Comparison of ENCODE assay signal across 16 cellular contexts in the genomic region with DNA sequence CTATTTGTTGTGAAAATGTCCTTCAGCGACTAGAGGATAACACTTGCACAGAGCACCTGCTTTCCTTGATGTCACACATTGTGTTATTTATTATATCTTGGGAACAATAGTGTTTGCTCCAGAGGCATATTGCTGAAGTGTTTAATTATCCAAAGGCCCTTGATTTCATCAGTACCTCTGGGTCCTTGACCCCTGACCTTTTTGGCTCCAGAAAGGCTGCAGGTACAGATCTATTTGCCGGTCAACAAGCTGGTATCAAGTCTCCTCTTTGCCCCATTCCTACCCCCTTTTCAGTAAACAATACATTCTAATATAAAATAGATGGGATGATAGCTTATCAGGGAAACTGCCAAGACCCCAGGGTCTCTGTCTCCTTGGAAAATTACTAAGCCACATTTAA.
"Had no signal": no experiment of that assay in that cellular context is flagged by ENCODE, and none has a peak within 500 bp of the region (broad histone marks: within the 10 kb centered on the region; RNA-seq: fewer than 3 reads in every experiment).

No MANE protein-coding gene starts in this region.

- DNase-seq: activated CD4-positive, alpha-beta T cell treated with anti-CD3 and anti-CD28 coated beads for 36 hours; activated CD8-positive, alpha-beta memory T cell treated with anti-CD3 and anti-CD28 coated beads, Interleukin-2, amount 50 U/mL, for 48 hours; activated CD8-positive, alpha-beta T cell treated with anti-CD3 and anti-CD28 coated beads, Interleukin-2, amount 10 ng/mL, durations not matched to agents 7 days and 5 days; activated naive CD4-positive, alpha-beta T cell; aorta; endodermal cell; erythroblast; kidney; left ventricle myocardium inferior; mesendoderm; stimulated activated CD4-positive, alpha-beta T cell treated with anti-CD3 and anti-CD28 coated beads, Interleukin-4, amount 100 ng/mL, for 4 hours; stomach had no signal

- H3K4me3 Mint-ChIP-seq: activated CD4-positive, alpha-beta T cell treated with anti-CD3 and anti-CD28 coated beads for 36 hours; activated CD8-positive, alpha-beta T cell treated with anti-CD3 and anti-CD28 coated beads, Interleukin-2, amount 10 ng/mL, durations not matched to agents 7 days and 5 days; endodermal cell; neural crest cell had no signal

- H3K27me3 Mint-ChIP-seq: activated CD4-positive, alpha-beta T cell treated with anti-CD3 and anti-CD28 coated beads for 36 hours had no signal

- H3K27ac Mint-ChIP-seq: activated CD4-positive, alpha-beta T cell treated with anti-CD3 and anti-CD28 coated beads for 36 hours; activated CD8-positive, alpha-beta T cell treated with anti-CD3 and anti-CD28 coated beads, Interleukin-2, amount 10 ng/mL, durations not matched to agents 7 days and 5 days; endodermal cell had no signal

- H3K4me3 ChIP-seq: breast epithelium, hepatocyte, left ventricle myocardium inferior, stomach, thoracic aorta had no signal

- FAIRE-seq: kidney had no signal

- H3K4me1 Mint-ChIP-seq: activated CD4-positive, alpha-beta T cell treated with anti-CD3 and anti-CD28 coated beads for 36 hours; endodermal cell had no signal

- ATAC-seq: activated CD4-positive, alpha-beta T cell treated with anti-CD3 and anti-CD28 coated beads for 36 hours; activated CD8-positive, alpha-beta T cell treated with anti-CD3 and anti-CD28 coated beads, Interleukin-2, amount 10 ng/mL, durations not matched to agents 7 days and 5 days had no signal

- H3K9me3 Mint-ChIP-seq: endodermal cell, neural crest cell had no signal
